ENCODE assay signal across 20 cellular contexts in the genomic region with DNA sequence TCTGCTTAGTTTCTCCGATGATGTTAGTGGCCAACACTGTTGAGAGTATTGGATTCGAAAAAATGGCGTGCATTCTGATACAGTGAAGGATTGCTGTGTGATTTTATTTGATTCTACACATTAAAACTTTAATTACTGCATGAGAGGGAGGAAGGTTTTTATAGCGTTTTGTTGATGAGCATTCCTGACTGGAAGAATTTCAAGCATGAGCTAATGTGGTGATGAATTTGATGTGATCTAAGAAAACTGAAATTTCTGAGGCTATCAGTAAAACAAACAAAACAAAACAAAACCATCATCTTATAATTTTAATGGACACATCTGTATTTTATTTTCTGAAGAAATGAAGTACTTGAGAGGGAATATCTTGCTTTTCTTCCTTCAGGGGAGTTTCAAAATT. TPM values are rescaled to one million over a fixed set of nuclear protein-coding genes. Genes with fewer than 3 reads are reported as not detected.
DNase-seq lines count a peak whose midpoint lies in the region; ATAC-seq and TF ChIP-seq lines count a peak whose summit lies in the region.
"Had no signal": no experiment of that assay in that cellular context is flagged by ENCODE, and none has a peak within 500 bp of the region (broad histone marks: within the 10 kb centered on the region; RNA-seq: fewer than 3 reads in every experiment).

No MANE protein-coding gene starts in this region.

- H3K4me1 ChIP-seq in Panc1 (ENCODE audit: control insufficient read depth, insufficient read depth, low read length) (peaks cover 4% of the 10 kb centered on the region), neuronal stem cell (ENCODE audit: control insufficient read depth in 2 of 2, insufficient read depth in 1 of 2, low read depth in 1 of 2, low read length in 2 of 2) (peaks cover 0 to 3% of the 10 kb centered on the region in 2 donors), gastroesophageal sphincter (no peaks in the 10 kb centered on the region)
- H3K4me1 ChIP-seq: HAP-1 had no signal

- no peak overlapping the region for H2BK15ac ChIP-seq in neuronal stem cell (ENCODE audit: low read length)

- no peak for TF ChIP-seq EP300 in gastroesophageal sphincter (IDR thresholded peaks at IDR 0.05)

- H3K18ac ChIP-seq in neuronal stem cell (ENCODE audit: low read length), result no peak overlapping the region

- H3K23ac ChIP-seq in neuronal stem cell (ENCODE audit: low read depth, low read length, poor library complexity), result no peak overlapping the region

- no peaks in the 10 kb centered on the region for H3K9me3 Mint-ChIP-seq in osteocyte (ENCODE audit: unreplicated experiment)
- no peaks in the 10 kb centered on the region for H3K9me3 Mint-ChIP-seq in T-helper 2 cell treated with Interferon-gamma antibody and Interleukin-4, amounts not matched to agents 5 μg/mL and 100 μg/mL, for 36 hours
- H3K9me3 Mint-ChIP-seq: activated naive CD4-positive, alpha-beta T cell treated with anti-CD3 and anti-CD28 coated beads for 36 hours; central memory CD8-positive, alpha-beta T cell; memory B cell had no signal

- TF ChIP-seq POLR2A in gastroesophageal sphincter (IDR thresholded peaks at IDR 0.05), result no peak

- H2AFZ ChIP-seq in neuronal stem cell (ENCODE audit: low read length), result no peak overlapping the region

- peak overlapping the region; percentile 58 for H3K4me3 Mint-ChIP-seq in osteocyte (ENCODE audit: unreplicated experiment)
- H3K4me3 Mint-ChIP-seq in T-helper 2 cell treated with Interferon-gamma antibody and Interleukin-4, amounts not matched to agents 5 μg/mL and 100 μg/mL, for 36 hours, result no peak overlapping the region
- H3K4me3 Mint-ChIP-seq: activated CD8-positive, alpha-beta T cell treated with anti-CD3 and anti-CD28 coated beads, Interleukin-2, amount 10 ng/mL, durations not matched to agents 7 days and 5 days; activated naive CD4-positive, alpha-beta T cell treated with anti-CD3 and anti-CD28 coated beads for 36 hours; CD14-positive monocyte; central memory CD8-positive, alpha-beta T cell; memory B cell; naive thymus-derived CD8-positive, alpha-beta T cell had no signal

- no peak overlapping the region for H2AK5ac ChIP-seq in neuronal stem cell (ENCODE audit: low read depth, low read length)

- H3K4me3 ChIP-seq in AG10803 (ENCODE audit: low read length) (no peak overlapping the region), Panc1 (ENCODE audit: low read depth in 2 of 2, low read length in 2 of 2) (no peak overlapping the region), fibroblast of mammary gland (ENCODE audit: control insufficient read depth, low read depth, low read length) (no peak overlapping the region), neuronal stem cell (ENCODE audit: low read length in 2 of 2) (no peak overlapping the region), gastroesophageal sphincter (no peak overlapping the region)
- H3K4me3 ChIP-seq: HAP-1 had no signal

- H4K91ac ChIP-seq in neuronal stem cell (ENCODE audit: low read depth, low read length, poor library complexity), result no peak overlapping the region

- H2BK12ac ChIP-seq in neuronal stem cell (ENCODE audit: low read length), result no peak overlapping the region

- CTCF ChIA-PET in Panc1 (lab: Charles Lee), result no interaction called here

- no peak overlapping the region for H3K4me2 ChIP-seq in neuronal stem cell (ENCODE audit: insufficient read depth, low read length, poor library complexity, severe bottlenecking)

- no peak for ATAC-seq in Panc1
- no peak for ATAC-seq in gastroesophageal sphincter
- ATAC-seq in HG03521 (IDR thresholded peaks at IDR 0.05; ENCODE audit: unreplicated experiment), result no peak
- ATAC-seq: activated CD8-positive, alpha-beta T cell treated with anti-CD3 and anti-CD28 coated beads, Interleukin-2, amount 10 ng/mL, durations not matched to agents 7 days and 5 days; naive thymus-derived CD8-positive, alpha-beta T cell had no signal

- H3K79me1 ChIP-seq in neuronal stem cell (ENCODE audit: low read depth, low read length), result no peaks in the 10 kb centered on the region

- H3K9me3 ChIP-seq in Panc1 (ENCODE audit: control insufficient read depth, insufficient read depth, low read depth, low read length) (no peaks in the 10 kb centered on the region), neuronal stem cell (replicated peaks in 1 of 2; ENCODE audit: control insufficient read depth in 2 of 2, insufficient read depth in 1 of 2, low read depth in 1 of 2, low read length in 2 of 2) (no peaks in the 10 kb centered on the region), gastroesophageal sphincter (no peaks in the 10 kb centered on the region)
- H3K9me3 ChIP-seq: HAP-1 had no signal

- H2BK120ac ChIP-seq in neuronal stem cell (ENCODE audit: low read depth, low read length), result no peak overlapping the region

- H2BK5ac ChIP-seq in neuronal stem cell (ENCODE audit: low read length), result no peak overlapping the region

- in situ Hi-C loops in Panc1 (cut with HindIII; ENCODE audit: low pct_unique_long_range_greater_than_20kb, low sequenced_read_pairs), result no loop called here

- intact Hi-C loops in Panc1 (cut with micrococcal nuclease; ENCODE audit: unreplicated experiment), result no loop called here

- TF ChIP-seq CTCF in AG10803 (conservative IDR thresholded peaks at IDR 0.05; ENCODE audit: low read length) (no peak), Panc1 (IDR thresholded peaks at IDR 0.05) (no peak), fibroblast of mammary gland (conservative IDR thresholded peaks at IDR 0.05; ENCODE audit: control insufficient read depth, insufficient read depth, low read depth, low read length) (no peak), osteocyte (IDR thresholded peaks at IDR 0.05) (no peak), gastroesophageal sphincter (IDR thresholded peaks at IDR 0.05) (no peak)

- WGBS in neuronal stem cell (ENCODE audit: extremely low coverage in 2 of 2, insufficient read length in 2 of 2, insufficient replicate concordance in 1 of 2), 2 donors, result no CpG with 5 or more reads among the region's 4 CpGs
- 68 to 83% methylated on average over 2 to 4 of the region's 4 CpGs for WGBS in gastroesophageal sphincter (ENCODE audit: low coverage in 1 of 2), 2 donors

- BruUV-seq in Panc1 (replicated peaks; lab: Mats Ljungman, UMichigan), result no TSS peak

- no peak overlapping the region for H4K8ac ChIP-seq in neuronal stem cell (ENCODE audit: low read depth, low read length)

- no peak overlapping the region for H3K4ac ChIP-seq in neuronal stem cell (ENCODE audit: low read length)

- H3K9ac ChIP-seq in neuronal stem cell (ENCODE audit: low read depth, low read length, poor library complexity), result no peak overlapping the region

- no peaks in the 10 kb centered on the region for H3K36me3 Mint-ChIP-seq in osteocyte (ENCODE audit: unreplicated experiment)
- H3K36me3 Mint-ChIP-seq in T-helper 2 cell treated with Interferon-gamma antibody and Interleukin-4, amounts not matched to agents 5 μg/mL and 100 μg/mL, for 36 hours (ENCODE audit: low read depth), result no peaks in the 10 kb centered on the region
- H3K36me3 Mint-ChIP-seq: CD14-positive monocyte; memory B cell; naive thymus-derived CD8-positive, alpha-beta T cell had no signal

- H3K14ac ChIP-seq in neuronal stem cell (ENCODE audit: low read length), result no peak overlapping the region

- peaks cover 39% of the 10 kb centered on the region for H3K4me1 Mint-ChIP-seq in osteocyte (ENCODE audit: unreplicated experiment)
- H3K4me1 Mint-ChIP-seq in T-helper 2 cell treated with Interferon-gamma antibody and Interleukin-4, amounts not matched to agents 5 μg/mL and 100 μg/mL, for 36 hours (ENCODE audit: low read depth), result no peaks in the 10 kb centered on the region
- H3K4me1 Mint-ChIP-seq: CD14-positive monocyte; central memory CD8-positive, alpha-beta T cell; memory B cell; naive thymus-derived CD8-positive, alpha-beta T cell had no signal

- H3K27me3 ChIP-seq in Panc1 (ENCODE audit: control insufficient read depth, insufficient read depth, low read length) (no peaks in the 10 kb centered on the region), neuronal stem cell (ENCODE audit: control insufficient read depth in 3 of 3, insufficient read depth in 3 of 3, low read depth in 1 of 3, low read length in 3 of 3) (no peaks in the 10 kb centered on the region), gastroesophageal sphincter (no peaks in the 10 kb centered on the region)

- no peaks in the 10 kb centered on the region for H3K27me3 Mint-ChIP-seq in osteocyte (ENCODE audit: unreplicated experiment)
- H3K27me3 Mint-ChIP-seq in T-helper 2 cell treated with Interferon-gamma antibody and Interleukin-4, amounts not matched to agents 5 μg/mL and 100 μg/mL, for 36 hours (ENCODE audit: low read depth), result peaks cover 9% of the 10 kb centered on the region

- H3K36me3 ChIP-seq in Panc1 (ENCODE audit: control insufficient read depth, insufficient read depth, low read length) (no peaks in the 10 kb centered on the region), neuronal stem cell (replicated peaks in 1 of 2; ENCODE audit: control insufficient read depth in 2 of 2, insufficient read depth in 2 of 2, low read length in 2 of 2) (no peaks in the 10 kb centered on the region), gastroesophageal sphincter (no peaks in the 10 kb centered on the region)
- H3K36me3 ChIP-seq: HAP-1 had no signal

- H3K27ac ChIP-seq in Panc1 (ENCODE audit: low read length), result peak overlapping the region; percentile 41; the same call in 1 of the 2 replicates
- H3K27ac ChIP-seq in neuronal stem cell (replicated peaks; ENCODE audit: low read length), result no peak overlapping the region
- no peak overlapping the region for H3K27ac ChIP-seq in gastroesophageal sphincter

- peak overlapping the region; percentile 93 for H3K27ac Mint-ChIP-seq in osteocyte (ENCODE audit: unreplicated experiment)
- no peak overlapping the region for H3K27ac Mint-ChIP-seq in T-helper 2 cell treated with Interferon-gamma antibody and Interleukin-4, amounts not matched to agents 5 μg/mL and 100 μg/mL, for 36 hours
- H3K27ac Mint-ChIP-seq: activated CD8-positive, alpha-beta T cell treated with anti-CD3 and anti-CD28 coated beads, Interleukin-2, amount 10 ng/mL, durations not matched to agents 7 days and 5 days; activated naive CD4-positive, alpha-beta T cell treated with anti-CD3 and anti-CD28 coated beads for 36 hours; CD14-positive monocyte; memory B cell; naive thymus-derived CD8-positive, alpha-beta T cell had no signal

- DNase-seq in AG10803 (ENCODE audit: low read depth) (peak; percentile 28), Panc1 (ENCODE audit: low read depth, low spot score) (no peak), fibroblast of mammary gland (ENCODE audit: low read depth) (peak; percentile 35), osteocyte (ENCODE audit: extremely low spot score, unreplicated experiment) (no peak), neuronal stem cell (ENCODE audit: low spot score) (no peak)
- no peak for DNase-seq in T-helper 2 cell treated with Interferon-gamma antibody and Interleukin-4, amounts not matched to agents 5 μg/mL and 100 μg/mL, for 36 hours (ENCODE audit: low spot score)
- DNase-seq: activated CD4-positive, alpha-beta T cell treated with anti-CD3 and anti-CD28 coated beads for 1 hour; activated CD8-positive, alpha-beta T cell treated with anti-CD3 and anti-CD28 coated beads, Interleukin-2, amount 10 ng/mL, durations not matched to agents 7 days and 5 days; activated naive CD4-positive, alpha-beta T cell treated with anti-CD3 and anti-CD28 coated beads for 36 hours; anterior cingulate cortex; left cardiac atrium; naive thymus-derived CD8-positive, alpha-beta T cell; NCI-H526; RPMI8226 had no signal

- POLR2A ChIA-PET in Panc1 (lab: Charles Lee), result no interaction called here

RNA-seq across cellular contexts. Expression of a gene that starts 59.6 kb away (rescaled TPM):
- total RNA-seq in Panc1 (2021; ENCODE audit: unreplicated experiment), result 0.08 TPM
- polyA plus RNA-seq in Panc1 (2012; ENCODE audit: insufficient read length), result not detected
- total RNA-seq in osteocyte, result 0.13 TPM in 2 replicates
- polyA plus RNA-seq in neuronal stem cell (2013, experiment 1 of 2), result not detected
- polyA plus RNA-seq in neuronal stem cell (2013, experiment 2 of 2), result not detected
- 1 to 10 TPM in 1 of 4 donors, not detected in 3; 2.2 TPM for total RNA-seq in gastroesophageal sphincter
- total RNA-seq: activated CD8-positive, alpha-beta T cell treated with anti-CD3 and anti-CD28 coated beads, Interleukin-2, amount 10 ng/mL, durations not matched to agents 7 days and 5 days; activated naive CD4-positive, alpha-beta T cell treated with anti-CD3 and anti-CD28 coated beads for 36 hours; naive thymus-derived CD8-positive, alpha-beta T cell had no signal
- polyA plus RNA-seq: CD14-positive monocyte; naive thymus-derived CD8-positive, alpha-beta T cell had no signal

Comparison
In these comparisons a context has a peak if more than half of its experiments do, and no peak if none do; other contexts are left out.
1. DNase-seq: peak in AG10803 (single experiment) and fibroblast of mammary gland (single experiment); none in Panc1 (single experiment), osteocyte (single experiment), T-helper 2 cell treated with Interferon-gamma antibody and Interleukin-4, amounts not matched to agents 5 μg/mL and 100 μg/mL, for 36 hours (single experiment) and neuronal stem cell (single experiment).